ENCODE assay signal across 8 cellular contexts in genomic region chr16:67672739-67673662, GRCh38. TPM values are rescaled to one million over a fixed set of nuclear protein-coding genes. Genes with fewer than 3 reads are reported as not detected.
DNase-seq lines count a peak whose midpoint lies in the region; ATAC-seq, FAIRE-seq and TF ChIP-seq lines count a peak whose summit lies in the region.

No MANE protein-coding gene starts in this region.

- H3K36me3 ChIP-seq in NT2/D1 (ENCODE audit: insufficient read depth, insufficient read length, low read length) (peaks cover 15% of the 10 kb centered on the region), neutrophil (peaks cover 19% of the 10 kb centered on the region)

- H3K27ac ChIP-seq in neutrophil, result peak overlapping the region; percentile 93

- H3K9me3 ChIP-seq in NT2/D1 (ENCODE audit: insufficient read depth, low read length) (no peaks in the 10 kb centered on the region), neutrophil (no peaks in the 10 kb centered on the region)

- peak; percentile 15 for DNase-seq in AG09319 (ENCODE audit: extremely low read depth, low read depth)
- DNase-seq in GM12891 (ENCODE audit: insufficient read length, low spot score), result peak; percentile 79
- no peak for DNase-seq in NT2/D1 (ENCODE audit: low read depth, low spot score)
- peak; percentile 50 for DNase-seq in activated naive CD4-positive, alpha-beta T cell treated with Interleukin-2 at 50 U/mL for 16 hours
- peak; percentile 67 to 90 for DNase-seq in foreskin fibroblast

- TF ChIP-seq CTCF in AG09319 (IDR thresholded peaks at IDR 0.05; ENCODE audit: low read depth, low read length) (peak; percentile 70), foreskin fibroblast (IDR thresholded peaks at IDR 0.05; ENCODE audit: low read depth, low read length) (peak; percentile 89), neutrophil (IDR thresholded peaks at IDR 0.05) (peak; percentile 86)

- H3K4me1 ChIP-seq in NT2/D1 (ENCODE audit: insufficient read depth, insufficient read length), result peaks cover 5% of the 10 kb centered on the region
- peaks cover 46 to 49% of the 10 kb centered on the region in 2 experiments for H3K4me1 ChIP-seq in neutrophil (ENCODE audit: control insufficient read depth in 1 of 2, insufficient read depth in 1 of 2, low read depth in 1 of 2, low read length in 1 of 2)

- H3K4me3 ChIP-seq in NT2/D1 (ENCODE audit: insufficient read length, low read depth) (no peak overlapping the region), foreskin fibroblast (ENCODE audit: low read depth in 1 of 2, low read length in 2 of 2) (no peak overlapping the region), neutrophil (ENCODE audit: low read depth in 1 of 2, low read length in 1 of 2) (peak overlapping the region; percentile 2 to 45)

- no peak for TF ChIP-seq POLR2A in GM12891 (IDR thresholded peaks at IDR 0.05; ENCODE audit: low read depth, low read length)

- ATAC-seq in GM21529 (IDR thresholded peaks at IDR 0.05; ENCODE audit: unreplicated experiment), result no peak
- ATAC-seq in GM21723 (IDR thresholded peaks at IDR 0.05; ENCODE audit: unreplicated experiment), result no peak

- peak; percentile 90 for FAIRE-seq in GM12891 (lab: Jason Lieb, UNC)

- H3K9ac ChIP-seq in NT2/D1 (ENCODE audit: insufficient read length, low read depth), result peak overlapping the region; percentile 36

- H3K27me3 ChIP-seq in NT2/D1 (ENCODE audit: insufficient read depth, insufficient read length) (no peaks in the 10 kb centered on the region), neutrophil (no peaks in the 10 kb centered on the region)

TF ChIP-seq in GM12891, 5 proteins besides CTCF, POLR2A, EP300 and RAD21:
- TF ChIP-seq PAX5 (IDR thresholded peaks at IDR 0.05; ENCODE audit: insufficient read depth, low read length, severe bottlenecking) (peak; percentile 89), POLR2AphosphoS5 (IDR thresholded peaks at IDR 0.05; ENCODE audit: low read depth, low read length) (no peak)

RNA-seq across cellular contexts. Expression of gene C16orf86, which starts 6.4 kb away (rescaled TPM):
- 3.1 TPM for polyA plus RNA-seq in GM12891 (2012; ENCODE audit: low read depth, missing spikeins)

RNA-seq across cellular contexts. Expression of gene ENKD1, which starts 6.5 kb away (rescaled TPM):
- 5.9 TPM for polyA plus RNA-seq in GM12891 (2012; ENCODE audit: low read depth, missing spikeins)

RNA-seq across cellular contexts. Expression of gene PARD6A, which starts 12.2 kb away (rescaled TPM):
- polyA plus RNA-seq in GM12891 (2012; ENCODE audit: low read depth, missing spikeins), result 2.4 TPM

RNA-seq across cellular contexts. Expression of gene ACD, which starts 12.9 kb away (rescaled TPM):
- polyA plus RNA-seq in GM12891 (2012; ENCODE audit: low read depth, missing spikeins), result 23.8 TPM

RNA-seq across cellular contexts. Expression of gene CARMIL2, which starts 28.1 kb away (rescaled TPM):
- polyA plus RNA-seq in GM12891 (2012; ENCODE audit: low read depth, missing spikeins), result 56.0 TPM

Comparison
In these comparisons a context has a peak if more than half of its experiments do, and no peak if none do; other contexts are left out.
1. H3K4me3 ChIP-seq: peak in neutrophil (2 of 2); none in NT2/D1 (single experiment) and foreskin fibroblast (0 of 2).
2. Peak in every context shown above with its lines, with median percentiles within 50 percentile points of each other: CTCF ChIP-seq.